Comparison of ENCODE assay signal across 23 cellular contexts in the genomic region with DNA sequence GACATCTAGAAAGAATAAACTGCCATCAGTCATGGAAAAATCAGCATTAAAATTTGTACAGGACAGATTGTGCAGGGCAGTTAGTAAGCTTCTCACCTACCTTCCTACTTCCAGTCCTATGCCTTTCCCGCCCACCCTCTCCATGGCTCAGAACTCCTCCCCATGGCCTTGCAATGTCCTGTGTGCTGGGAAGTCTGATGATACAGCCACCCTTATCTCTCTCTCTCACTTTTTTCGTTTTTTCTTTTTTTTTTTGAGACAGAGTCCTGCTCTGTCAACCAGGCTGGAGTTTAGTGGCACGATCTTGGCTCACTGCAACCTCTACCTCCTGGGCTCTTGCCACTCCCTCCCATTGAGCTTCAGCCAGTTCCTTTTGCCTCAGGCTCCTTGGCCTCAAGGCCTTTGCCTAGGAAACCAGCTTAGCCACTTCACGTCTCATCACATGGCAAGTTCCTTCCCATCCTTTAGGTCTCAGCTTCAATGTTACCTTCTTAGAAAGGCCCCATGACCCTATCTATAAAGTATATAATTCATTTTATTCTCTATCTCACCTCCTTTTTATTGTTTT.
"Had no signal": no experiment of that assay in that cellular context is flagged by ENCODE, and none has a peak within 500 bp of the region (broad histone marks: within the 10 kb centered on the region; RNA-seq: fewer than 3 reads in every experiment).

No MANE protein-coding gene starts in this region.

- H3K36me3 Mint-ChIP-seq: activated naive CD4-positive, alpha-beta T cell treated with anti-CD3 and anti-CD28 coated beads, Interleukin-2, amount 10 ng/mL, durations not matched to agents 7 days and 5 days; activated naive CD8-positive, alpha-beta T cell treated with anti-CD3 and anti-CD28 coated beads for 36 hours had no signal

- H3K27me3 Mint-ChIP-seq: activated CD4-positive, alpha-beta memory T cell treated with anti-CD3 and anti-CD28 coated beads, Interleukin-2, amount 10 ng/mL, durations not matched to agents 7 days and 5 days; activated naive CD4-positive, alpha-beta T cell treated with anti-CD3 and anti-CD28 coated beads, Interleukin-2, amount 10 ng/mL, durations not matched to agents 7 days and 5 days; activated naive CD8-positive, alpha-beta T cell treated with anti-CD3 and anti-CD28 coated beads for 36 hours had no signal

- H3K4me3 Mint-ChIP-seq: activated CD4-positive, alpha-beta memory T cell treated with anti-CD3 and anti-CD28 coated beads, Interleukin-2, amount 10 ng/mL, durations not matched to agents 7 days and 5 days; activated CD4-positive, alpha-beta T cell treated with anti-CD3 and anti-CD28 coated beads for 36 hours; activated naive CD4-positive, alpha-beta T cell treated with anti-CD3 and anti-CD28 coated beads, Interleukin-2, amount 10 ng/mL, durations not matched to agents 7 days and 5 days; activated naive CD8-positive, alpha-beta T cell treated with anti-CD3 and anti-CD28 coated beads for 36 hours; activated T-helper 17 cell treated with anti-CD3 and anti-CD28 coated beads, Interleukin-2, amount 50 U/mL, for 72 hours; T-helper 1 cell treated with Interleukin-12 subunit alpha and Interleukin-12 subunit beta and Interleukin-4 antibody, amounts not matched to agents 30 μg/mL and 1 μg/mL, for 36 hours had no signal

- H3K9me3 Mint-ChIP-seq: T-helper 1 cell treated with Interleukin-12 subunit alpha and Interleukin-12 subunit beta and Interleukin-4 antibody, amounts not matched to agents 30 μg/mL and 1 μg/mL, for 36 hours had no signal

- H3K4me1 Mint-ChIP-seq: activated CD4-positive, alpha-beta memory T cell treated with anti-CD3 and anti-CD28 coated beads, Interleukin-2, amount 10 ng/mL, durations not matched to agents 7 days and 5 days; activated CD4-positive, alpha-beta T cell treated with anti-CD3 and anti-CD28 coated beads for 36 hours; activated naive CD4-positive, alpha-beta T cell treated with anti-CD3 and anti-CD28 coated beads, Interleukin-2, amount 10 ng/mL, durations not matched to agents 7 days and 5 days; activated naive CD8-positive, alpha-beta T cell treated with anti-CD3 and anti-CD28 coated beads for 36 hours; activated T-helper 17 cell treated with anti-CD3 and anti-CD28 coated beads, Interleukin-2, amount 50 U/mL, for 72 hours had no signal

- H3K27ac Mint-ChIP-seq: activated CD4-positive, alpha-beta memory T cell treated with anti-CD3 and anti-CD28 coated beads, Interleukin-2, amount 10 ng/mL, durations not matched to agents 7 days and 5 days; activated CD4-positive, alpha-beta T cell treated with anti-CD3 and anti-CD28 coated beads for 36 hours; activated naive CD4-positive, alpha-beta T cell treated with anti-CD3 and anti-CD28 coated beads, Interleukin-2, amount 10 ng/mL, durations not matched to agents 7 days and 5 days; activated naive CD8-positive, alpha-beta T cell treated with anti-CD3 and anti-CD28 coated beads for 36 hours; activated T-helper 17 cell treated with anti-CD3 and anti-CD28 coated beads, Interleukin-2, amount 50 U/mL, for 72 hours; T-helper 1 cell treated with Interleukin-12 subunit alpha and Interleukin-12 subunit beta and Interleukin-4 antibody, amounts not matched to agents 30 μg/mL and 1 μg/mL, for 36 hours had no signal

- DNase-seq: activated CD4-positive, alpha-beta memory T cell treated with anti-CD3 and anti-CD28 coated beads, Interleukin-2, amount 10 ng/mL, durations not matched to agents 7 days and 5 days; activated CD4-positive, alpha-beta T cell treated with anti-CD3 and anti-CD28 coated beads for 36 hours; activated CD4-positive, alpha-beta T cell treated with anti-CD3 and anti-CD28 coated beads, Interleukin-2, amount 50 U/mL, for 1 hour; activated gamma-delta T cell treated with Interleukin-2 at 50 U/mL for 16 hours; activated naive CD4-positive, alpha-beta T cell treated with anti-CD3 and anti-CD28 coated beads, Interleukin-2, amount 10 ng/mL, durations not matched to agents 7 days and 5 days; activated naive CD8-positive, alpha-beta T cell treated with anti-CD3 and anti-CD28 coated beads for 36 hours; activated T-cell treated with anti-CD3 and anti-CD28 coated beads for 4 hours; activated T-cell treated with anti-CD3 and anti-CD28 coated beads, Interleukin-2, amount 50 U/mL, for 48 hours; anterior cingulate cortex; caudate nucleus; Kasumi-1; KBM-7; NCI-H1092; NCI-H1417; NCI-H1694; NCI-H2029; NCI-H2107; NCI-H510A treated with DMSO at 0.1 percent for 48 hours; SHP77 treated with DMSO at 0.1 percent for 48 hours; T-helper 9 cell had no signal

- H3K27ac ChIP-seq: PC-9 had no signal

- ATAC-seq: activated CD4-positive, alpha-beta T cell treated with anti-CD3 and anti-CD28 coated beads for 36 hours; activated T-helper 17 cell treated with anti-CD3 and anti-CD28 coated beads, Interleukin-2, amount 50 U/mL, for 72 hours had no signal
